3 cellular contexts compared by ENCODE assay signal in genomic region chr5:147482426-147483196, GRCh38.
TF ChIP-seq lines count a peak whose summit lies in the region.

No MANE protein-coding gene starts in this region.

TF ChIP-seq in liver, 16 proteins besides CTCF, POLR2A, EP300 and RAD21:
- TF ChIP-seq, protein P1, sequence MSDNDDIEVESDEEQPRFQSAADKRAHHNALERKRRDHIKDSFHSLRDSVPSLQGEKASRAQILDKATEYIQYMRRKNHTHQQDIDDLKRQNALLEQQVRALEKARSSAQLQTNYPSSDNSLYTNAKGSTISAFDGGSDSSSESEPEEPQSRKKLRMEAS (IDR thresholded peaks at IDR 0.05) = no peak
- TF ChIP-seq EGR1 (IDR thresholded peaks at IDR 0.05; ENCODE audit: low read depth in 2 of 2) (no peak), TAF1 (conservative IDR thresholded peaks at IDR 0.05) (no peak), HNF4A (conservative IDR thresholded peaks at IDR 0.05) (no peak)

TF ChIP-seq in HepG2, 621 proteins besides CTCF, POLR2A, EP300 and RAD21 (continues in another document):
- TF ChIP-seq AHR (CRISPR knock-in tag; IDR thresholded peaks at IDR 0.05) = no peak
- no peak for TF ChIP-seq PPARG (CRISPR knock-in tag; conservative IDR thresholded peaks at IDR 0.05)
- TF ChIP-seq TERF1 (CRISPR knock-in tag; IDR thresholded peaks at IDR 0.05) = no peak
- no peak for TF ChIP-seq ZNF160 (CRISPR knock-in tag; IDR thresholded peaks at IDR 0.05)
- TF ChIP-seq, protein P2, sequence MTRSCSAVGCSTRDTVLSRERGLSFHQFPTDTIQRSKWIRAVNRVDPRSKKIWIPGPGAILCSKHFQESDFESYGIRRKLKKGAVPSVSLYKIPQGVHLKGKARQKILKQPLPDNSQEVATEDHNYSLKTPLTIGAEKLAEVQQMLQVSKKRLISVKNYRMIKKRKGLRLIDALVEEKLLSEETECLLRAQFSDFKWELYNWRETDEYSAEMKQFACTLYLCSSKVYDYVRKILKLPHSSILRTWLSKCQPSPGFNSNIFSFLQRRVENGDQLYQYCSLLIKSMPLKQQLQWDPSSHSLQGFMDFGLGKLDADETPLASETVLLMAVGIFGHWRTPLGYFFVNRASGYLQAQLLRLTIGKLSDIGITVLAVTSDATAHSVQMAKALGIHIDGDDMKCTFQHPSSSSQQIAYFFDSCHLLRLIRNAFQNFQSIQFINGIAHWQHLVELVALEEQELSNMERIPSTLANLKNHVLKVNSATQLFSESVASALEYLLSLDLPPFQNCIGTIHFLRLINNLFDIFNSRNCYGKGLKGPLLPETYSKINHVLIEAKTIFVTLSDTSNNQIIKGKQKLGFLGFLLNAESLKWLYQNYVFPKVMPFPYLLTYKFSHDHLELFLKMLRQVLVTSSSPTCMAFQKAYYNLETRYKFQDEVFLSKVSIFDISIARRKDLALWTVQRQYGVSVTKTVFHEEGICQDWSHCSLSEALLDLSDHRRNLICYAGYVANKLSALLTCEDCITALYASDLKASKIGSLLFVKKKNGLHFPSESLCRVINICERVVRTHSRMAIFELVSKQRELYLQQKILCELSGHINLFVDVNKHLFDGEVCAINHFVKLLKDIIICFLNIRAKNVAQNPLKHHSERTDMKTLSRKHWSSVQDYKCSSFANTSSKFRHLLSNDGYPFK (CRISPR knock-in tag; IDR thresholded peaks at IDR 0.05; ENCODE audit: borderline replicate concordance) = no peak
- TF ChIP-seq ZFP36L1 (CRISPR knock-in tag; IDR thresholded peaks at IDR 0.05) = no peak
- no peak for TF ChIP-seq SOX5 (CRISPR knock-in tag; IDR thresholded peaks at IDR 0.05; ENCODE audit: borderline replicate concordance)
- TF ChIP-seq FOSL1 (CRISPR knock-in tag; IDR thresholded peaks at IDR 0.05; ENCODE audit: borderline replicate concordance) = no peak
- no peak for TF ChIP-seq ARID2 (CRISPR knock-in tag; IDR thresholded peaks at IDR 0.05; ENCODE audit: borderline replicate concordance)
- TF ChIP-seq TBP (CRISPR knock-in tag; IDR thresholded peaks at IDR 0.05) = no peak
- TF ChIP-seq, protein P3, sequence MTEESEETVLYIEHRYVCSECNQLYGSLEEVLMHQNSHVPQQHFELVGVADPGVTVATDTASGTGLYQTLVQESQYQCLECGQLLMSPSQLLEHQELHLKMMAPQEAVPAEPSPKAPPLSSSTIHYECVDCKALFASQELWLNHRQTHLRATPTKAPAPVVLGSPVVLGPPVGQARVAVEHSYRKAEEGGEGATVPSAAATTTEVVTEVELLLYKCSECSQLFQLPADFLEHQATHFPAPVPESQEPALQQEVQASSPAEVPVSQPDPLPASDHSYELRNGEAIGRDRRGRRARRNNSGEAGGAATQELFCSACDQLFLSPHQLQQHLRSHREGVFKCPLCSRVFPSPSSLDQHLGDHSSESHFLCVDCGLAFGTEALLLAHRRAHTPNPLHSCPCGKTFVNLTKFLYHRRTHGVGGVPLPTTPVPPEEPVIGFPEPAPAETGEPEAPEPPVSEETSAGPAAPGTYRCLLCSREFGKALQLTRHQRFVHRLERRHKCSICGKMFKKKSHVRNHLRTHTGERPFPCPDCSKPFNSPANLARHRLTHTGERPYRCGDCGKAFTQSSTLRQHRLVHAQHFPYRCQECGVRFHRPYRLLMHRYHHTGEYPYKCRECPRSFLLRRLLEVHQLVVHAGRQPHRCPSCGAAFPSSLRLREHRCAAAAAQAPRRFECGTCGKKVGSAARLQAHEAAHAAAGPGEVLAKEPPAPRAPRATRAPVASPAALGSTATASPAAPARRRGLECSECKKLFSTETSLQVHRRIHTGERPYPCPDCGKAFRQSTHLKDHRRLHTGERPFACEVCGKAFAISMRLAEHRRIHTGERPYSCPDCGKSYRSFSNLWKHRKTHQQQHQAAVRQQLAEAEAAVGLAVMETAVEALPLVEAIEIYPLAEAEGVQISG (CRISPR knock-in tag; IDR thresholded peaks at IDR 0.05) = no peak
- no peak for TF ChIP-seq KLF16 (CRISPR knock-in tag; IDR thresholded peaks at IDR 0.05)
- TF ChIP-seq ESRRA (CRISPR knock-in tag; IDR thresholded peaks at IDR 0.05; ENCODE audit: low read depth) = no peak
- TF ChIP-seq, protein P4, sequence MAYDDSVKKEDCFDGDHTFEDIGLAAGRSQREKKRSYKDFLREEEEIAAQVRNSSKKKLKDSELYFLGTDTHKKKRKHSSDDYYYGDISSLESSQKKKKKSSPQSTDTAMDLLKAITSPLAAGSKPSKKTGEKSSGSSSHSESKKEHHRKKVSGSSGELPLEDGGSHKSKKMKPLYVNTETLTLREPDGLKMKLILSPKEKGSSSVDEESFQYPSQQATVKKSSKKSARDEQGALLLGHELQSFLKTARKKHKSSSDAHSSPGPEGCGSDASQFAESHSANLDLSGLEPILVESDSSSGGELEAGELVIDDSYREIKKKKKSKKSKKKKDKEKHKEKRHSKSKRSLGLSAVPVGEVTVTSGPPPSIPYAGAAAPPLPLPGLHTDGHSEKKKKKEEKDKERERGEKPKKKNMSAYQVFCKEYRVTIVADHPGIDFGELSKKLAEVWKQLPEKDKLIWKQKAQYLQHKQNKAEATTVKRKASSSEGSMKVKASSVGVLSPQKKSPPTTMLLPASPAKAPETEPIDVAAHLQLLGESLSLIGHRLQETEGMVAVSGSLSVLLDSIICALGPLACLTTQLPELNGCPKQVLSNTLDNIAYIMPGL (CRISPR knock-in tag; IDR thresholded peaks at IDR 0.05; ENCODE audit: borderline replicate concordance in 1 of 2, low read depth in 1 of 2) = no peak

TF ChIP-seq in GM12878, 131 proteins besides CTCF, POLR2A, EP300 and RAD21:
- TF ChIP-seq CEBPZ (IDR thresholded peaks at IDR 0.05; ENCODE audit: low read depth, low read length) = no peak
- peak in 1 of 2 experiments; percentile 24; a peak in 1 of 4 replicates for TF ChIP-seq BHLHE40 (IDR thresholded peaks at IDR 0.05; ENCODE audit: borderline replicate concordance in 1 of 2, low read depth in 2 of 2, low read length in 1 of 2)
- TF ChIP-seq MTA2 (IDR thresholded peaks at IDR 0.05; ENCODE audit: low read depth) = peak; percentile 25; the same call in 1 of the 2 replicates
